Comparison of ENCODE assay signal across 28 cellular contexts in genomic region chr2:7621018-7621814, GRCh38.
DNase-seq lines count a peak whose midpoint lies in the region; ATAC-seq and TF ChIP-seq lines count a peak whose summit lies in the region.
"Had no signal": no experiment of that assay in that cellular context is flagged by ENCODE, and none has a peak within 500 bp of the region (broad histone marks: within the 10 kb centered on the region; RNA-seq: fewer than 3 reads in every experiment).

No MANE protein-coding gene starts in this region.

- no peaks in the 10 kb centered on the region for H3K4me1 ChIP-seq in esophagus muscularis mucosa
- H3K4me1 ChIP-seq: A549, right atrium auricular region, uterus had no signal

- TF ChIP-seq CTCF in esophagus muscularis mucosa (IDR thresholded peaks at IDR 0.05) (no peak), GM10266 (IDR thresholded peaks at IDR 0.05; ENCODE audit: control insufficient read depth, insufficient read depth, low read depth, missing control alignments) (no peak)

- no peak overlapping the region for H3K27ac ChIP-seq in esophagus muscularis mucosa (replicated peaks in 1 of 4)
- H3K27ac ChIP-seq: A549, ovary, right atrium auricular region, spleen, thoracic aorta, uterus had no signal

- no peak for TF ChIP-seq POLR2A in esophagus muscularis mucosa (IDR thresholded peaks at IDR 0.05; ENCODE audit: low read depth)

- H3K9me3 ChIP-seq in esophagus muscularis mucosa: no peaks in the 10 kb centered on the region
- H3K9me3 ChIP-seq: A549, ovary, right atrium auricular region, spleen, thoracic aorta, uterus had no signal

- TF ChIP-seq EP300 in esophagus muscularis mucosa (IDR thresholded peaks at IDR 0.05): no peak

- no peaks in the 10 kb centered on the region for H3K36me3 ChIP-seq in esophagus muscularis mucosa
- H3K36me3 ChIP-seq: ovary, right atrium auricular region, spleen, thoracic aorta, uterus had no signal

- no peaks in the 10 kb centered on the region for H3K27me3 ChIP-seq in esophagus muscularis mucosa
- H3K27me3 ChIP-seq: ovary, right atrium auricular region, spleen, uterus had no signal

- no peak for ATAC-seq in GM21723 (IDR thresholded peaks at IDR 0.05; ENCODE audit: unreplicated experiment)
- ATAC-seq: A549, K562, Right ventricle myocardium inferior had no signal

- 92% methylated on average over 4 of the region's 4 CpGs for WGBS in esophagus muscularis mucosa

- in situ Hi-C loops in G401 (cut with HindIII; ENCODE audit: low sequenced_read_pairs): no loop called here

- peak; percentile 0 for DNase-seq in NOMO-1 treated with DMSO at 0.1 percent for 48 hours (lab: John Stamatoyannopoulos, UW; ENCODE audit: unreplicated experiment)
- no peak for DNase-seq in NOMO-1 treated with dmso at 0.1 percent for 144 hours (lab: John Stamatoyannopoulos, UW; ENCODE audit: unreplicated experiment)
- peak; percentile 68 for DNase-seq in G401 (ENCODE audit: low spot score)
- DNase-seq in RPMI7951 (ENCODE audit: low read depth): peak; percentile 29
- peak; percentile 50 for DNase-seq in esophagus muscularis mucosa (ENCODE audit: extremely low spot score)
- no peak for DNase-seq in GM10266 (ENCODE audit: extremely low spot score)
- no peak for DNase-seq in COLO668 (lab: John Stamatoyannopoulos, UW; ENCODE audit: unreplicated experiment)
- DNase-seq: activated CD4-positive, CD25-positive, alpha-beta regulatory T cell; activated naive CD4-positive, alpha-beta T cell; activated T-cell treated with anti-CD3 and anti-CD28 coated beads, Interleukin-2, amount 50 U/mL, for 1 hour; COR-L47; GOT3; islet precursor cell; MM.1S; NCI-H1436; NCI-H526; nephron progenitor cell; ovary; spleen; stimulated activated CD4-positive, alpha-beta T cell treated with anti-CD3 and anti-CD28 coated beads, Interleukin-2, amount 100 ng/mL, for 48 hours; stimulated activated naive CD4-positive, alpha-beta T cell; uterus had no signal

- intact Hi-C loops in esophagus muscularis mucosa (cut with DNase I): no loop called here

- no peak overlapping the region for H3K4me3 ChIP-seq in esophagus muscularis mucosa
- H3K4me3 ChIP-seq: A549, K562, ovary, right atrium auricular region, spleen, thoracic aorta, uterus had no signal

Comparison
In these comparisons a context has a peak if more than half of its experiments do, and no peak if none do; other contexts are left out.
1. DNase-seq: peak in NOMO-1 treated with DMSO at 0.1 percent for 48 hours (single experiment), G401 (single experiment), RPMI7951 (single experiment) and esophagus muscularis mucosa (single experiment); none in NOMO-1 treated with dmso at 0.1 percent for 144 hours (single experiment), GM10266 (single experiment) and COLO668 (single experiment).